25 cellular contexts compared by ENCODE assay signal in genomic region chr1:190904091-190904695, GRCh38.
DNase-seq lines count a peak whose midpoint lies in the region; ATAC-seq, FAIRE-seq and TF ChIP-seq lines count a peak whose summit lies in the region.
"Had no signal": no experiment of that assay in that cellular context is flagged by ENCODE, and none has a peak within 500 bp of the region (broad histone marks: within the 10 kb centered on the region; RNA-seq: fewer than 3 reads in every experiment).

No MANE protein-coding gene starts in this region.

- DNase-seq in GM03348 (ENCODE audit: low spot score), result peak; percentile 18
- peak; percentile 65 for DNase-seq in RKO (ENCODE audit: low spot score)
- peak; percentile 77 for DNase-seq in epithelial cell of esophagus (ENCODE audit: low read depth)
- peak; percentile 56 for DNase-seq in renal cortical epithelial cell (ENCODE audit: low read depth)
- DNase-seq in activated CD8-positive, alpha-beta T cell treated with anti-CD3 and anti-CD28 coated beads, Interleukin-2, amount 10 ng/mL, durations not matched to agents 7 days and 5 days, result no peak
- DNase-seq in small intestine, result no peak
- no peak for DNase-seq in GF-D8 (lab: John Stamatoyannopoulos, UW)
- no peak for DNase-seq in gastrocnemius medialis
- DNase-seq: activated CD4-positive, alpha-beta T cell treated with anti-CD3 and anti-CD28 coated beads for 48 hours; activated CD8-positive, alpha-beta memory T cell treated with anti-CD3 and anti-CD28 coated beads, Interleukin-2, amount 50 U/mL, for 48 hours; activated gamma-delta T cell treated with Interleukin-2 at 50 U/mL for 16 hours; AML-193; dermis blood vessel endothelial cell; HCEC 1CT; heart right ventricle; Karpas-422; naive thymus-derived CD8-positive, alpha-beta T cell; NCI-H146; NCI-H345; stimulated activated CD4-positive, alpha-beta T cell treated with anti-CD3 and anti-CD28 coated beads, Interleukin-4, amount 100 ng/mL, for 24 hours had no signal

- H3K4me1 ChIP-seq in small intestine (ENCODE audit: control insufficient read depth in 2 of 2, insufficient read depth in 1 of 2, low read depth in 1 of 2, low read length in 1 of 2) (no peaks in the 10 kb centered on the region), gastrocnemius medialis (no peaks in the 10 kb centered on the region)
- H3K4me1 ChIP-seq: ascending aorta, heart right ventricle, vagina had no signal

- no peak for TF ChIP-seq POLR2A in gastrocnemius medialis (IDR thresholded peaks at IDR 0.05)

- intact Hi-C loops in gastrocnemius medialis (cut with DNase I; ENCODE audit: low total_unique reads), result no loop called here

- CTCF ChIA-PET in activated CD8-positive, alpha-beta T cell treated with anti-CD3 and anti-CD28 coated beads, Interleukin-2, amount 10 ng/mL, durations not matched to agents 7 days and 5 days (lab: Charles Lee), result no interaction called here

- no peak for TF ChIP-seq CTCF in epithelial cell of esophagus (IDR thresholded peaks at IDR 0.05; ENCODE audit: insufficient read depth, low read depth, low read length, missing control alignments)
- TF ChIP-seq CTCF in gastrocnemius medialis (IDR thresholded peaks at IDR 0.05 in 4 of 5, conservative IDR thresholded peaks at IDR 0.05 in 1 of 5), result no peak

- no peak overlapping the region for H3K27ac ChIP-seq in small intestine (ENCODE audit: low read depth in 1 of 2, low read length in 1 of 2)
- no peak overlapping the region for H3K27ac ChIP-seq in gastrocnemius medialis
- H3K27ac ChIP-seq: ascending aorta, heart right ventricle, HL-60, skin epidermis, vagina had no signal

- H3K36me3 ChIP-seq in small intestine (ENCODE audit: control insufficient read depth in 2 of 2, insufficient read depth in 2 of 2, low read length in 2 of 2), result no peaks in the 10 kb centered on the region
- no peaks in the 10 kb centered on the region for H3K36me3 ChIP-seq in gastrocnemius medialis
- H3K36me3 ChIP-seq: ascending aorta, heart right ventricle, vagina had no signal

- 85 to 88% (median 88%) methylated on average over 2 of the region's 2 CpGs for WGBS in small intestine, 3 donors

- H3K27me3 ChIP-seq in small intestine (ENCODE audit: control insufficient read depth in 2 of 2, insufficient read depth in 2 of 2, low read length in 2 of 2) (no peaks in the 10 kb centered on the region), gastrocnemius medialis (no peaks in the 10 kb centered on the region)
- H3K27me3 ChIP-seq: ascending aorta, heart right ventricle, vagina had no signal

- H3K27ac Mint-ChIP-seq in activated CD8-positive, alpha-beta T cell treated with anti-CD3 and anti-CD28 coated beads, Interleukin-2, amount 10 ng/mL, durations not matched to agents 7 days and 5 days, result no peak overlapping the region
- H3K27ac Mint-ChIP-seq: memory B cell; naive thymus-derived CD8-positive, alpha-beta T cell had no signal

- no peak for FAIRE-seq in small intestine (lab: Jason Lieb, UNC)

- no peak overlapping the region for H3K4me3 ChIP-seq in epithelial cell of esophagus (ENCODE audit: low read length)
- no peak overlapping the region for H3K4me3 ChIP-seq in small intestine (ENCODE audit: low read depth in 1 of 2, low read length in 2 of 2)
- no peak overlapping the region for H3K4me3 ChIP-seq in gastrocnemius medialis
- H3K4me3 ChIP-seq: ascending aorta, heart right ventricle, skin epidermis, vagina had no signal

- no peak overlapping the region for H3K4me3 Mint-ChIP-seq in activated CD8-positive, alpha-beta T cell treated with anti-CD3 and anti-CD28 coated beads, Interleukin-2, amount 10 ng/mL, durations not matched to agents 7 days and 5 days
- H3K4me3 Mint-ChIP-seq: memory B cell; naive thymus-derived CD8-positive, alpha-beta T cell had no signal

- no peaks in the 10 kb centered on the region for H3K27me3 Mint-ChIP-seq in activated CD8-positive, alpha-beta T cell treated with anti-CD3 and anti-CD28 coated beads, Interleukin-2, amount 10 ng/mL, durations not matched to agents 7 days and 5 days (ENCODE audit: low read depth)
- H3K27me3 Mint-ChIP-seq: memory B cell; naive thymus-derived CD8-positive, alpha-beta T cell had no signal

- H3K9me3 Mint-ChIP-seq in activated CD8-positive, alpha-beta T cell treated with anti-CD3 and anti-CD28 coated beads, Interleukin-2, amount 10 ng/mL, durations not matched to agents 7 days and 5 days (ENCODE audit: insufficient read depth), result no peaks in the 10 kb centered on the region

- in situ Hi-C loops in gastrocnemius medialis (cut with MboI; ENCODE audit: low sequenced_read_pairs in 4 of 4), result no loop called here

- H3K4me1 Mint-ChIP-seq in activated CD8-positive, alpha-beta T cell treated with anti-CD3 and anti-CD28 coated beads, Interleukin-2, amount 10 ng/mL, durations not matched to agents 7 days and 5 days (ENCODE audit: low read depth), result no peaks in the 10 kb centered on the region
- H3K4me1 Mint-ChIP-seq: memory B cell; naive thymus-derived CD8-positive, alpha-beta T cell had no signal

- ATAC-seq in activated CD8-positive, alpha-beta T cell treated with anti-CD3 and anti-CD28 coated beads, Interleukin-2, amount 10 ng/mL, durations not matched to agents 7 days and 5 days, result no peak
- ATAC-seq in gastrocnemius medialis, result no peak
- ATAC-seq: heart right ventricle; naive thymus-derived CD8-positive, alpha-beta T cell had no signal

- no peaks in the 10 kb centered on the region for H3K36me3 Mint-ChIP-seq in activated CD8-positive, alpha-beta T cell treated with anti-CD3 and anti-CD28 coated beads, Interleukin-2, amount 10 ng/mL, durations not matched to agents 7 days and 5 days (ENCODE audit: low read depth)
- H3K36me3 Mint-ChIP-seq: memory B cell; naive thymus-derived CD8-positive, alpha-beta T cell had no signal

- no peaks in the 10 kb centered on the region for H3K9me3 ChIP-seq in small intestine (ENCODE audit: control insufficient read depth, low read depth)
- no peaks in the 10 kb centered on the region for H3K9me3 ChIP-seq in gastrocnemius medialis
- H3K9me3 ChIP-seq: ascending aorta, vagina had no signal

- POLR2A ChIA-PET in activated CD8-positive, alpha-beta T cell treated with anti-CD3 and anti-CD28 coated beads, Interleukin-2, amount 10 ng/mL, durations not matched to agents 7 days and 5 days (lab: Charles Lee), result no interaction called here

Comparison
In these comparisons a context has a peak if more than half of its experiments do, and no peak if none do; other contexts are left out.
1. DNase-seq: peak in GM03348 (single experiment), RKO (single experiment), epithelial cell of esophagus (single experiment) and renal cortical epithelial cell (single experiment); none in activated CD8-positive, alpha-beta T cell treated with anti-CD3 and anti-CD28 coated beads, Interleukin-2, amount 10 ng/mL, durations not matched to agents 7 days and 5 days (single experiment), small intestine (single experiment), GF-D8 (single experiment) and gastrocnemius medialis (0 of 2).